4 cellular contexts compared by ENCODE assay signal in genomic region chr7:141689072-141689825, GRCh38. TPM values are rescaled to one million over a fixed set of nuclear protein-coding genes. Genes with fewer than 3 reads are reported as not detected.
"Had no signal": no experiment of that assay in that cellular context is flagged by ENCODE, and none has a peak within 500 bp of the region (broad histone marks: within the 10 kb centered on the region; RNA-seq: fewer than 3 reads in every experiment).

No MANE protein-coding gene starts in this region.

RNA-seq across cellular contexts. Expression of gene WEE2, which starts 18.9 kb away (rescaled TPM):
- total RNA-seq: GM23248, H4, HT-29, K562 had no signal
- polyA plus RNA-seq: GM23248, K562 had no signal
